ENCODE assay signal across 13 cellular contexts in the genomic region with DNA sequence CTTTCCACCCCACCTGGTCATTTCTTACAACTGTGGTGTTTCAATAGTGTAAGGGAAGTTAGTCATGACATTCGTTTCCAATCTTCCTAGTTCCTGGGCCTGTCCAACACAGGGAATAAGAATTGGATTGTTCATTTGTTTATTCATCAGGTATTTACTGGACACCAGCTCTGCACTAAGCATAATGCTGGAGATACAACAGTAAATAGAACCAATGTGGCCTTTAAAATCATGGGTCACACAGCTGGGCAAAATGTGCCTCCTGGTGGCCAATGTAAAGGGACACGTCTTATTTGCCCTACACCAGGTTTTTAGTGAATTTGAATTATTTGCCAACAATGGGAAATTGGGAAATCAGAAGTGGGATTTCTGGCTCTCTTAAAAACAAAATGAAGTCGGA. TPM values are rescaled to one million over a fixed set of nuclear protein-coding genes. Genes with fewer than 3 reads are reported as not detected.
DNase-seq lines count a peak whose midpoint lies in the region; ATAC-seq and TF ChIP-seq lines count a peak whose summit lies in the region.
"Had no signal": no experiment of that assay in that cellular context is flagged by ENCODE, and none has a peak within 500 bp of the region (broad histone marks: within the 10 kb centered on the region; RNA-seq: fewer than 3 reads in every experiment).

No MANE protein-coding gene starts in this region.

- no peak for TF ChIP-seq POLR2A in gastrocnemius medialis (IDR thresholded peaks at IDR 0.05)

- H3K27ac ChIP-seq in SJSA1 (peak overlapping the region; percentile 63), gastrocnemius medialis (peak overlapping the region; percentile 87 to 97 (median 92)), RWPE1 (no peak overlapping the region)

- in situ Hi-C loops in gastrocnemius medialis (cut with MboI; ENCODE audit: low sequenced_read_pairs in 4 of 4) = loop anchor here in 1 of 4 donors (25.0 kb wide), 1 partner anchor 436 kb away; the partner anchor contains the start of gene ARHGEF37

- no peak overlapping the region for H3K4me3 ChIP-seq in SJSA1
- H3K4me3 ChIP-seq in fibroblast of the aortic adventitia (ENCODE audit: low read depth, low read length) = no peak overlapping the region
- H3K4me3 ChIP-seq in gastrocnemius medialis = no peak overlapping the region
- H3K4me3 ChIP-seq: pancreas had no signal

- peak; percentile 18 for DNase-seq in H4 (ENCODE audit: low spot score)
- peak in 1 of 2 experiments; percentile 34 for DNase-seq in SJSA1 (ENCODE audit: low read depth in 1 of 2, low spot score in 2 of 2)
- no peak for DNase-seq in fibroblast of the aortic adventitia (ENCODE audit: low read depth)
- DNase-seq in gastrocnemius medialis = no peak
- DNase-seq in effector CD4-positive, alpha-beta T cell = no peak
- DNase-seq in RWPE1 (ENCODE audit: low spot score) = no peak
- DNase-seq in A172 (ENCODE audit: low spot score) = no peak
- DNase-seq: activated T-cell treated with anti-CD3 and anti-CD28 coated beads, Interleukin-2, amount 50 U/mL, for 4 hours; cerebellar nuclear complex; NCI-H524 had no signal

- CTCF ChIA-PET in RWPE1 (lab: Yijun Ruan, JAX) = no interaction called here

- TF ChIP-seq CTCF in fibroblast of the aortic adventitia (IDR thresholded peaks at IDR 0.05; ENCODE audit: insufficient read depth, low read length) = peak; percentile 30
- peak in 3 of 5 experiments; percentile 16 to 33 (median 19) for TF ChIP-seq CTCF in gastrocnemius medialis (IDR thresholded peaks at IDR 0.05 in 4 of 5, conservative IDR thresholded peaks at IDR 0.05 in 1 of 5)
- no peak for TF ChIP-seq CTCF in RWPE1 (conservative IDR thresholded peaks at IDR 0.05; ENCODE audit: low read depth)

- intact Hi-C loops in gastrocnemius medialis (cut with DNase I; ENCODE audit: low total_unique reads) = loop anchor here (5.0 to 10.0 kb wide), 4 partner anchors 303 to 593 kb away; partner anchors contain the start of genes ADRB2 and CSNK1A1

- POLR2A ChIA-PET in RWPE1 (lab: Yijun Ruan, JAX; ENCODE audit: low non-redundant PET) = no interaction called here

- H3K4me1 ChIP-seq in SJSA1 (replicated peaks) (peaks cover 69% of the 10 kb centered on the region), gastrocnemius medialis (peaks cover 52 to 72% of the 10 kb centered on the region in 2 donors)

- H3K36me3 ChIP-seq in SJSA1 (peaks cover 23% of the 10 kb centered on the region), gastrocnemius medialis (no peaks in the 10 kb centered on the region)
- H3K36me3 ChIP-seq: pancreas had no signal

- ATAC-seq in gastrocnemius medialis (no peak), HG03045 (IDR thresholded peaks at IDR 0.05; ENCODE audit: unreplicated experiment) (no peak)
- ATAC-seq: activated T-cell treated with anti-CD3 and anti-CD28 coated beads, Interleukin-2, amount 50 U/mL, for 4 hours had no signal

- H3K9me3 ChIP-seq in SJSA1 (replicated peaks) = no peaks in the 10 kb centered on the region; the same call in 1 of the 2 replicates
- no peaks in the 10 kb centered on the region for H3K9me3 ChIP-seq in gastrocnemius medialis
- H3K9me3 ChIP-seq: pancreas had no signal

- H3K27me3 ChIP-seq in SJSA1 (replicated peaks) (no peaks in the 10 kb centered on the region), gastrocnemius medialis (no peaks in the 10 kb centered on the region)
- H3K27me3 ChIP-seq: pancreas had no signal

RNA-seq across cellular contexts. Expression of gene ABLIM3, which starts 10.4 kb away (rescaled TPM):
- total RNA-seq in H4 (2014; rRNA removed; shearing (Covaris generic)) = 6.7 and 14.2 TPM in 2 replicates
- 24.1 and 32.8 TPM in 2 replicates for total RNA-seq in SJSA1 (2014; rRNA removed; shearing (Covaris generic))
- total RNA-seq in fibroblast of the aortic adventitia (ENCODE audit: low replicate concordance) (13.9 and 24.9 TPM in 2 replicates), gastrocnemius medialis (100 to 1,000 TPM in 1 of 4 donors, 10 to 100 TPM in 3; 37.5 to 155 (median 67.7) TPM)
- total RNA-seq in A172 (2014; rRNA removed; shearing (Covaris generic)) = 12.6 and 15.9 TPM in 2 replicates
- total RNA-seq: T-helper 2 cell treated with Interferon-gamma antibody and Interleukin-4, amounts not matched to agents 100 ng/mL and 5 ng/mL, for 36 hours had no signal
